Comparison of ENCODE assay signal across 1 cellular context in the genomic region with DNA sequence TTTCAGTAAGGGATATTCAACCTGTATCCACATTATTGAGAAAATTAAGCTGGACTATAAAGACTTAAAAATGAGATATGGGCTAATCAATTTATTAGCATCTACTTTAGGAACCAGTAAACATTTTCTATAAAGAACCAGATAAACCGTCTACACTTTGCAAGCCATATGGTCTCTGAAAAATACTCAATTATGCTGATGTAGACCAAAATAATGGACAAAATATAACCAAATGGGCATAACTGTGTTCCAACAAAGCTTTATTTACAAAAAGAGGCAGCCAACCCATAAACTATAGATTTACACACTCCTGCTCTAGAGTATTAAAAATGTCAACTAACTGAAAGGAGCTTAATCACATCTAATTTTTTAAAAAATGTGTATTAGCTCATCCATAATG.
TF ChIP-seq lines count a peak whose summit lies in the region.

No MANE protein-coding gene starts in this region.

TF ChIP-seq in K562, 482 proteins besides CTCF, POLR2A, EP300 and RAD21 (continued from another document):
- no peak for TF ChIP-seq NFE2L1 (tag; IDR thresholded peaks at IDR 0.05; ENCODE audit: borderline replicate concordance, low read depth)
- TF ChIP-seq FOXA3 (CRISPR knock-in tag; conservative IDR thresholded peaks at IDR 0.05 in 1 of 2, IDR thresholded peaks at IDR 0.05 in 1 of 2): no peak
- peak; percentile 78 for TF ChIP-seq ZNF316 (IDR thresholded peaks at IDR 0.05)
- TF ChIP-seq SREBF1 (IDR thresholded peaks at IDR 0.05; ENCODE audit: borderline replicate concordance, low read depth, low read length): no peak
- no peak for TF ChIP-seq ZEB2 (IDR thresholded peaks at IDR 0.05)
- TF ChIP-seq HDAC6 (IDR thresholded peaks at IDR 0.05; ENCODE audit: low read depth, low read length): no peak
- no peak for TF ChIP-seq ZNF780A (CRISPR knock-in tag; IDR thresholded peaks at IDR 0.05)
- TF ChIP-seq, protein P1, sequence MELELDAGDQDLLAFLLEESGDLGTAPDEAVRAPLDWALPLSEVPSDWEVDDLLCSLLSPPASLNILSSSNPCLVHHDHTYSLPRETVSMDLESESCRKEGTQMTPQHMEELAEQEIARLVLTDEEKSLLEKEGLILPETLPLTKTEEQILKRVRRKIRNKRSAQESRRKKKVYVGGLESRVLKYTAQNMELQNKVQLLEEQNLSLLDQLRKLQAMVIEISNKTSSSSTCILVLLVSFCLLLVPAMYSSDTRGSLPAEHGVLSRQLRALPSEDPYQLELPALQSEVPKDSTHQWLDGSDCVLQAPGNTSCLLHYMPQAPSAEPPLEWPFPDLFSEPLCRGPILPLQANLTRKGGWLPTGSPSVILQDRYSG (tag; conservative IDR thresholded peaks at IDR 0.05; ENCODE audit: low read depth): no peak
- TF ChIP-seq, protein P2, sequence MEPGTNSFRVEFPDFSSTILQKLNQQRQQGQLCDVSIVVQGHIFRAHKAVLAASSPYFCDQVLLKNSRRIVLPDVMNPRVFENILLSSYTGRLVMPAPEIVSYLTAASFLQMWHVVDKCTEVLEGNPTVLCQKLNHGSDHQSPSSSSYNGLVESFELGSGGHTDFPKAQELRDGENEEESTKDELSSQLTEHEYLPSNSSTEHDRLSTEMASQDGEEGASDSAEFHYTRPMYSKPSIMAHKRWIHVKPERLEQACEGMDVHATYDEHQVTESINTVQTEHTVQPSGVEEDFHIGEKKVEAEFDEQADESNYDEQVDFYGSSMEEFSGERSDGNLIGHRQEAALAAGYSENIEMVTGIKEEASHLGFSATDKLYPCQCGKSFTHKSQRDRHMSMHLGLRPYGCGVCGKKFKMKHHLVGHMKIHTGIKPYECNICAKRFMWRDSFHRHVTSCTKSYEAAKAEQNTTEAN (CRISPR knock-in tag; IDR thresholded peaks at IDR 0.05): no peak
- no peak for TF ChIP-seq MXD1 (CRISPR knock-in tag; IDR thresholded peaks at IDR 0.05; ENCODE audit: borderline replicate concordance, poor library complexity, severe bottlenecking)
- TF ChIP-seq ZBTB26 (CRISPR knock-in tag; IDR thresholded peaks at IDR 0.05): no peak
- no peak for TF ChIP-seq MIER1 (IDR thresholded peaks at IDR 0.05; ENCODE audit: low read depth)
